ENCODE assay signal across 30 cellular contexts in genomic region chr17:52885882-52886281, GRCh38.
"Had no signal": no experiment of that assay in that cellular context is flagged by ENCODE, and none has a peak within 500 bp of the region (broad histone marks: within the 10 kb centered on the region; RNA-seq: fewer than 3 reads in every experiment).

No MANE protein-coding gene starts in this region.

- H3K4me1 Mint-ChIP-seq: activated CD4-positive, alpha-beta memory T cell treated with anti-CD3 and anti-CD28 coated beads, Interleukin-2, amount 10 ng/mL, durations not matched to agents 7 days and 5 days; activated CD4-positive, alpha-beta T cell treated with anti-CD3 and anti-CD28 coated beads, Interleukin-2, amount 10 ng/mL, durations not matched to agents 7 days and 5 days; central memory CD8-positive, alpha-beta T cell; mesothelial cell of epicardium; naive B cell; stimulated activated effector memory CD8-positive, alpha-beta T cell treated with anti-CD3 and anti-CD28 coated beads, Interleukin-12 subunit alpha, Interleukin-12 subunit beta, amount 100 ng/mL, for 72 hours; T-helper 17 cell; WTC11 had no signal

- H3K27ac Mint-ChIP-seq: activated CD4-positive, alpha-beta memory T cell treated with anti-CD3 and anti-CD28 coated beads, Interleukin-2, amount 10 ng/mL, durations not matched to agents 7 days and 5 days; activated CD4-positive, alpha-beta T cell treated with anti-CD3 and anti-CD28 coated beads, Interleukin-2, amount 10 ng/mL, durations not matched to agents 7 days and 5 days; activated naive CD4-positive, alpha-beta T cell treated with anti-CD3 and anti-CD28 coated beads, Interleukin-2, amount 50 U/mL, for 72 hours; activated T-cell treated with anti-CD3 and anti-CD28 coated beads, Interleukin-2, amount 50 U/mL, for 24 hours; dendritic cell treated with granulocyte-macrophage colony-stimulating factor and Interleukin-4, amounts not matched to agents 40 ng/mL and 50 ng/mL, for 4 days; mesothelial cell of epicardium; naive B cell; nephron progenitor cell; progenitor cell of endocrine pancreas; stimulated activated effector memory CD8-positive, alpha-beta T cell treated with anti-CD3 and anti-CD28 coated beads, Interleukin-12 subunit alpha, Interleukin-12 subunit beta, amount 100 ng/mL, for 72 hours; stimulated activated naive CD8-positive, alpha-beta T cell treated with anti-CD3 and anti-CD28 coated beads, Interleukin-15, Interleukin-2, amounts not matched to agents 100 ng/mL and 50 ng/mL, for 24 hours; T-helper 17 cell; WTC11 had no signal

- H3K27me3 Mint-ChIP-seq: activated CD4-positive, alpha-beta memory T cell treated with anti-CD3 and anti-CD28 coated beads, Interleukin-2, amount 10 ng/mL, durations not matched to agents 7 days and 5 days; activated CD4-positive, alpha-beta T cell treated with anti-CD3 and anti-CD28 coated beads, Interleukin-2, amount 10 ng/mL, durations not matched to agents 7 days and 5 days; activated T-cell treated with anti-CD3 and anti-CD28 coated beads, Interleukin-2, amount 50 U/mL, for 24 hours; central memory CD8-positive, alpha-beta T cell; naive B cell; progenitor cell of endocrine pancreas; T-helper 17 cell had no signal

- H3K36me3 Mint-ChIP-seq: mesothelial cell of epicardium; naive B cell; stimulated activated effector memory CD8-positive, alpha-beta T cell treated with anti-CD3 and anti-CD28 coated beads, Interleukin-12 subunit alpha, Interleukin-12 subunit beta, amount 100 ng/mL, for 72 hours had no signal

- H3K36me3 ChIP-seq: esophagus squamous epithelium, heart right ventricle, ovary, thoracic aorta had no signal

- H3K27me3 ChIP-seq: ovary had no signal

- DNase-seq: activated CD4-positive, alpha-beta memory T cell treated with anti-CD3 and anti-CD28 coated beads, Interleukin-2, amount 10 ng/mL, durations not matched to agents 7 days and 5 days; activated CD4-positive, alpha-beta T cell treated with anti-CD3 and anti-CD28 coated beads for 1 hour; activated CD4-positive, alpha-beta T cell treated with anti-CD3 and anti-CD28 coated beads, Interleukin-2, amount 10 ng/mL, durations not matched to agents 7 days and 5 days; activated CD8-positive, alpha-beta memory T cell treated with anti-CD3 and anti-CD28 coated beads, Interleukin-2, amount 50 U/mL, for 48 hours; activated naive CD4-positive, alpha-beta T cell; activated T-cell treated with anti-CD3 and anti-CD28 coated beads, Interleukin-2, amount 50 U/mL, for 24 hours; anterior cingulate cortex; esophagus squamous epithelium; foreskin melanocyte; heart right ventricle; left ventricle myocardium superior; mammary epithelial cell; naive B cell; nephron progenitor cell; ovary; stimulated activated CD4-positive, alpha-beta T cell treated with anti-CD3 and anti-CD28 coated beads, Interleukin-12 subunit alpha, Interleukin-12 subunit beta, amount 100 ng/mL, for 4 hours; stimulated activated CD4-positive, alpha-beta T cell treated with anti-CD3 and anti-CD28 coated beads, Interleukin-4, amount 100 ng/mL, for 1 hour; T-helper 17 cell; trophoblast cell had no signal

- H3K4me3 ChIP-seq: esophagus squamous epithelium, heart right ventricle, ovary, skin epidermis, thoracic aorta had no signal

- H3K9me3 ChIP-seq: esophagus squamous epithelium, heart right ventricle, ovary, thoracic aorta had no signal

- H3K9me3 Mint-ChIP-seq: dendritic cell treated with granulocyte-macrophage colony-stimulating factor and Interleukin-4, amounts not matched to agents 40 ng/mL and 50 ng/mL, for 4 days; mesothelial cell of epicardium had no signal

- ATAC-seq: activated naive CD4-positive, alpha-beta T cell treated with anti-CD3 and anti-CD28 coated beads, Interleukin-2, amount 50 U/mL, for 72 hours; heart right ventricle; left ventricle myocardium superior; sciatic nerve; stimulated activated effector memory CD8-positive, alpha-beta T cell treated with anti-CD3 and anti-CD28 coated beads, Interleukin-12 subunit alpha, Interleukin-12 subunit beta, amount 100 ng/mL, for 72 hours; T-helper 17 cell; WTC11 had no signal

- H3K27ac ChIP-seq: esophagus squamous epithelium, heart right ventricle, ovary, skin epidermis, thoracic aorta had no signal

- H3K4me1 ChIP-seq: esophagus squamous epithelium, heart right ventricle had no signal

- H3K4me3 Mint-ChIP-seq: activated CD4-positive, alpha-beta memory T cell treated with anti-CD3 and anti-CD28 coated beads, Interleukin-2, amount 10 ng/mL, durations not matched to agents 7 days and 5 days; activated CD4-positive, alpha-beta T cell treated with anti-CD3 and anti-CD28 coated beads, Interleukin-2, amount 10 ng/mL, durations not matched to agents 7 days and 5 days; activated T-cell treated with anti-CD3 and anti-CD28 coated beads, Interleukin-2, amount 50 U/mL, for 24 hours; central memory CD8-positive, alpha-beta T cell; dendritic cell treated with granulocyte-macrophage colony-stimulating factor and Interleukin-4, amounts not matched to agents 40 ng/mL and 50 ng/mL, for 4 days; mesothelial cell of epicardium; naive B cell; nephron progenitor cell; stimulated activated effector memory CD8-positive, alpha-beta T cell treated with anti-CD3 and anti-CD28 coated beads, Interleukin-12 subunit alpha, Interleukin-12 subunit beta, amount 100 ng/mL, for 72 hours; stimulated activated naive CD8-positive, alpha-beta T cell treated with anti-CD3 and anti-CD28 coated beads, Interleukin-15, Interleukin-2, amounts not matched to agents 100 ng/mL and 50 ng/mL, for 24 hours; T-helper 17 cell; WTC11 had no signal
